ENCODE assay signal across 1 cellular context in the genomic region with DNA sequence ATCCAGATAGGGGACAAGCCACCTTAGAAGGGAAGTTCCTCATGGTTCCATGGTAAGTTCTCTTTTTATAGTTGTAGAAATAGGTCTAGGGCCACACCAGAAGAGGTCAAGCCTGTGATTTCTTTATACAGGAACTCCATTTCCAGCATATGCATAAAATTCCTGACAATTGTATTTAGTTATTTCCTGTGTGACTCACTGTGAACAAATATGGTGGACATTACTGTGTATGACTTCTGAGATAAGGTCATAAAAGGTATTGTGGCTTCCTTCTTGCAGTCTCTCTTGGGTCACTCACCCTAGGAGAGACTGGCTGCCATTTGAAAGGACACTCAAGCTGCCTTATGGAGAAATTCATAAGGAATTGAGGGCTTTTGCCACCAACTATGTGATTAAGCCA.
TF ChIP-seq lines count a peak whose summit lies in the region.

No MANE protein-coding gene starts in this region.

TF ChIP-seq in HCT116, 20 proteins besides CTCF, POLR2A, EP300 and RAD21 (continued from another document):
- TF ChIP-seq CBX3 (IDR thresholded peaks at IDR 0.05; ENCODE audit: low read depth) (no peak), TCF7L2 (IDR thresholded peaks at IDR 0.05; ENCODE audit: borderline replicate concordance, extremely low read depth, insufficient read depth, insufficient read length) (no peak), YY1 (IDR thresholded peaks at IDR 0.05; ENCODE audit: extremely low read depth, insufficient replicate concordance, low read depth, low read length) (no peak), ELF1 (IDR thresholded peaks at IDR 0.05; ENCODE audit: borderline replicate concordance, low read depth) (no peak), JUND (IDR thresholded peaks at IDR 0.05) (no peak), ZNF274 (IDR thresholded peaks at IDR 0.05; ENCODE audit: low read depth, low read length) (no peak), SP1 (IDR thresholded peaks at IDR 0.05; ENCODE audit: low read depth) (no peak), EZH2 (IDR thresholded peaks at IDR 0.05) (no peak), ZFX (IDR thresholded peaks at IDR 0.05) (no peak), SIN3A (IDR thresholded peaks at IDR 0.05; ENCODE audit: low read depth) (no peak), SRF (IDR thresholded peaks at IDR 0.05; ENCODE audit: low read depth) (no peak)
